ENCODE assay signal across 8 cellular contexts in the genomic region with DNA sequence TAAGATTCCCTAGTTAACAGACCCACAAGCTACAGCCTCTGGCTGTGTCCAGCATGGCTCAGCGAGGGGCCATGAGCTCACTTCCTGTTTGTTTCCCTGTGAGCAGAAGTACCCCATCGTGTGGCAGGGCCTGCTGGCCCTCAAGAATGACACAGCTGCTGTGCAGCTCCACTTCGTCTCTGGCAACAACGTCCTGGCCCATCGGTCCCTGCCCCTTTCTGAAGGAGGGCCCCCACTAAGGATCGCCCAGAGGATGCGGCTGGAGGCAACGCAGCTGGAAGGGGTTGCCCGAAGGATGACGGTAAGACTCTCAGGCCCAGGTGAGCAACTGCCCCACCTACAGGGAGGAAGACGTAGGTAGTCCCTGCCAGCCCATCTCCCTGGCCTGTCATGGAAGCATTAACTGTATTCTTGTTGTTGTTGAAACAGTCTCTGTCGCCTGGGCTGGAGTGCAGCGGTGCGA. TPM values are rescaled to one million over a fixed set of nuclear protein-coding genes. Genes with fewer than 3 reads are reported as not detected.
DNase-seq lines count a peak whose midpoint lies in the region; ATAC-seq and TF ChIP-seq lines count a peak whose summit lies in the region.

No MANE protein-coding gene starts in this region.

- H3K27ac Mint-ChIP-seq in neural crest cell (ENCODE audit: unreplicated experiment) = peak overlapping the region; percentile 43

- H3K27me3 Mint-ChIP-seq in neural crest cell (ENCODE audit: low read depth) = no peaks in the 10 kb centered on the region

- peaks cover 4% of the 10 kb centered on the region for H3K4me1 Mint-ChIP-seq in neural crest cell

- TF ChIP-seq POLR2A in NB4 (IDR thresholded peaks at IDR 0.05; ENCODE audit: extremely low read depth, insufficient read length) = no peak

- H3K36me3 Mint-ChIP-seq in neural crest cell (ENCODE audit: low read depth) = peaks cover 28% of the 10 kb centered on the region

- H3K27ac ChIP-seq in caudate nucleus (ENCODE audit: low read depth, low read length) = peak overlapping the region; percentile 65

- peak overlapping the region; percentile 23 for H3K4me3 Mint-ChIP-seq in neural crest cell

- ATAC-seq in HG03442 (IDR thresholded peaks at IDR 0.05; ENCODE audit: unreplicated experiment) = no peak

- TF ChIP-seq CTCF in NB4 (IDR thresholded peaks at IDR 0.05; ENCODE audit: low read depth, low read length) (no peak), neural crest cell (conservative IDR thresholded peaks at IDR 0.05) (no peak)

- H3K4me3 ChIP-seq in NB4 (ENCODE audit: low read depth, low read length) = no peak overlapping the region

- DNase-seq in Daoy (ENCODE audit: low read depth) (peak; percentile 74), NB4 (ENCODE audit: low read depth) (peak; percentile 51), caudate nucleus (lab: John Stamatoyannopoulos, UW) (no peak), neural crest cell (ENCODE audit: low read depth, low spot score) (no peak), GM19238 (ENCODE audit: insufficient read length, low spot score) (no peak), DMS153 treated with DMSO at 0.1 percent for 48 hours (lab: John Stamatoyannopoulos, UW; ENCODE audit: unreplicated experiment) (no peak), HPDE6-E6E7 (ENCODE audit: extremely low spot score) (no peak)

- no peaks in the 10 kb centered on the region for H3K9me3 Mint-ChIP-seq in neural crest cell

RNA-seq across cellular contexts. Expression of gene ZBTB17, which starts 38.2 kb away (rescaled TPM):
- total RNA-seq in Daoy (2014; rRNA removed; shearing (Covaris generic)) = 43.1 and 53.5 TPM in 2 replicates
- 46.1 and 51.5 TPM in 2 replicates for total RNA-seq in neural crest cell

Comparison
In these comparisons a context has a peak if more than half of its experiments do, and no peak if none do; other contexts are left out.
1. DNase-seq: peak in Daoy (single experiment) and NB4 (single experiment); none in caudate nucleus (0 of 61), neural crest cell (single experiment), GM19238 (single experiment), DMS153 treated with DMSO at 0.1 percent for 48 hours (single experiment) and HPDE6-E6E7 (single experiment).